ENCODE assay signal across 22 cellular contexts in genomic region chr4:173056271-173056670, GRCh38.
"Had no signal": no experiment of that assay in that cellular context is flagged by ENCODE, and none has a peak within 500 bp of the region (broad histone marks: within the 10 kb centered on the region; RNA-seq: fewer than 3 reads in every experiment).

No MANE protein-coding gene starts in this region.

- H3K9me3 ChIP-seq: heart left ventricle, lower lobe of right lung, prostate gland, spleen, suprapubic skin, tibial nerve had no signal

- H3K4me1 ChIP-seq: lower lobe of right lung, prostate gland, spleen, suprapubic skin had no signal

- H2AFZ ChIP-seq: neural progenitor cell had no signal

- ATAC-seq: activated CD8-positive, alpha-beta memory T cell treated with anti-CD3 and anti-CD28 coated beads, Interleukin-2, amount 10 ng/mL, durations not matched to agents 7 days and 5 days; activated CD8-positive, alpha-beta T cell treated with anti-CD3 and anti-CD28 coated beads for 36 hours; activated naive CD8-positive, alpha-beta T cell treated with anti-CD3 and anti-CD28 coated beads, Interleukin-2, amount 50 U/mL, for 24 hours; heart left ventricle; lower lobe of right lung; naive thymus-derived CD8-positive, alpha-beta T cell had no signal

- H3K4me2 ChIP-seq: neural progenitor cell had no signal

- H3K4me1 Mint-ChIP-seq: activated CD8-positive, alpha-beta memory T cell treated with anti-CD3 and anti-CD28 coated beads, Interleukin-2, amount 10 ng/mL, durations not matched to agents 7 days and 5 days; activated naive CD8-positive, alpha-beta T cell treated with anti-CD3 and anti-CD28 coated beads, Interleukin-2, amount 50 U/mL, for 24 hours; naive thymus-derived CD8-positive, alpha-beta T cell had no signal

- H3K4me3 ChIP-seq: cardiac muscle cell, heart left ventricle, lower lobe of right lung, neural progenitor cell, prostate gland, spleen, suprapubic skin, tibial nerve had no signal

- H3K36me3 Mint-ChIP-seq: activated CD8-positive, alpha-beta memory T cell treated with anti-CD3 and anti-CD28 coated beads, Interleukin-2, amount 10 ng/mL, durations not matched to agents 7 days and 5 days; mesothelial cell of epicardium; naive thymus-derived CD8-positive, alpha-beta T cell; neural progenitor cell had no signal

- H3K4me3 Mint-ChIP-seq: activated CD8-positive, alpha-beta memory T cell treated with anti-CD3 and anti-CD28 coated beads, Interleukin-2, amount 10 ng/mL, durations not matched to agents 7 days and 5 days; activated CD8-positive, alpha-beta T cell treated with anti-CD3 and anti-CD28 coated beads for 36 hours; activated naive CD8-positive, alpha-beta T cell treated with anti-CD3 and anti-CD28 coated beads, Interleukin-2, amount 50 U/mL, for 24 hours; activated T-helper 1 cell treated with anti-CD3 and anti-CD28 coated beads, Interleukin-12 subunit alpha, Interleukin-12 subunit beta, Interleukin-2, Interleukin-4 antibody, amounts not matched to agents 30 ng/mL and 10 ng/mL and 1 ng/mL, durations not matched to agents 14 hours and 24 hours and 36 hours; mesothelial cell of epicardium; naive thymus-derived CD8-positive, alpha-beta T cell; neural progenitor cell; stimulated activated naive CD8-positive, alpha-beta T cell treated with anti-CD3 and anti-CD28 coated beads, Interleukin-15, Interleukin-2, amounts not matched to agents 100 ng/mL and 50 ng/mL, for 24 hours; T-helper 1 cell treated with Interleukin-12 subunit alpha and Interleukin-12 subunit beta and Interleukin-4 antibody, amounts not matched to agents 30 μg/mL and 1 μg/mL, for 36 hours had no signal

- H3K27ac ChIP-seq: cardiac muscle cell, lower lobe of right lung, neural progenitor cell, prostate gland, spleen, suprapubic skin, tibial nerve had no signal

- H3K27ac Mint-ChIP-seq: activated CD8-positive, alpha-beta memory T cell treated with anti-CD3 and anti-CD28 coated beads, Interleukin-2, amount 10 ng/mL, durations not matched to agents 7 days and 5 days; activated CD8-positive, alpha-beta T cell treated with anti-CD3 and anti-CD28 coated beads for 36 hours; activated naive CD8-positive, alpha-beta T cell treated with anti-CD3 and anti-CD28 coated beads, Interleukin-2, amount 50 U/mL, for 24 hours; activated T-helper 1 cell treated with anti-CD3 and anti-CD28 coated beads, Interleukin-12 subunit alpha, Interleukin-12 subunit beta, Interleukin-2, Interleukin-4 antibody, amounts not matched to agents 30 ng/mL and 10 ng/mL and 1 ng/mL, durations not matched to agents 14 hours and 24 hours and 36 hours; mesothelial cell of epicardium; naive thymus-derived CD8-positive, alpha-beta T cell; neural progenitor cell; stimulated activated naive CD8-positive, alpha-beta T cell treated with anti-CD3 and anti-CD28 coated beads, Interleukin-15, Interleukin-2, amounts not matched to agents 100 ng/mL and 50 ng/mL, for 24 hours; T-helper 1 cell treated with Interleukin-12 subunit alpha and Interleukin-12 subunit beta and Interleukin-4 antibody, amounts not matched to agents 30 μg/mL and 1 μg/mL, for 36 hours had no signal

- H3K9ac ChIP-seq: neural progenitor cell had no signal

- H3K36me3 ChIP-seq: cardiac muscle cell, heart left ventricle, lower lobe of right lung, neural progenitor cell, prostate gland, spleen, suprapubic skin, tibial nerve had no signal

- H3K27me3 Mint-ChIP-seq: activated naive CD8-positive, alpha-beta T cell treated with anti-CD3 and anti-CD28 coated beads, Interleukin-2, amount 50 U/mL, for 24 hours; stimulated activated naive CD8-positive, alpha-beta T cell treated with anti-CD3 and anti-CD28 coated beads, Interleukin-15, Interleukin-2, amounts not matched to agents 100 ng/mL and 50 ng/mL, for 24 hours had no signal

- H3K9me3 Mint-ChIP-seq: activated CD8-positive, alpha-beta T cell treated with anti-CD3 and anti-CD28 coated beads for 36 hours; activated naive CD8-positive, alpha-beta T cell treated with anti-CD3 and anti-CD28 coated beads, Interleukin-2, amount 50 U/mL, for 24 hours; activated T-helper 1 cell treated with anti-CD3 and anti-CD28 coated beads, Interleukin-12 subunit alpha, Interleukin-12 subunit beta, Interleukin-2, Interleukin-4 antibody, amounts not matched to agents 30 ng/mL and 10 ng/mL and 1 ng/mL, durations not matched to agents 14 hours and 24 hours and 36 hours; mesothelial cell of epicardium; naive thymus-derived CD8-positive, alpha-beta T cell; neural progenitor cell; stimulated activated naive CD8-positive, alpha-beta T cell treated with anti-CD3 and anti-CD28 coated beads, Interleukin-15, Interleukin-2, amounts not matched to agents 100 ng/mL and 50 ng/mL, for 24 hours; T-helper 1 cell treated with Interleukin-12 subunit alpha and Interleukin-12 subunit beta and Interleukin-4 antibody, amounts not matched to agents 30 μg/mL and 1 μg/mL, for 36 hours had no signal

- H3K27me3 ChIP-seq: cardiac muscle cell, heart left ventricle, neural progenitor cell, spleen, suprapubic skin, tibial nerve had no signal

- DNase-seq: activated CD4-positive, alpha-beta T cell treated with anti-CD3 and anti-CD28 coated beads for 48 hours; activated CD4-positive, CD25-positive, alpha-beta regulatory T cell; activated CD8-positive, alpha-beta memory T cell treated with anti-CD3 and anti-CD28 coated beads, Interleukin-2, amount 10 ng/mL, durations not matched to agents 7 days and 5 days; activated CD8-positive, alpha-beta T cell treated with anti-CD3 and anti-CD28 coated beads for 36 hours; activated gamma-delta T cell; activated naive CD4-positive, alpha-beta T cell treated with anti-CD3 and anti-CD28 coated beads, Interleukin-2, amount 50 U/mL, for 16 hours; activated naive CD8-positive, alpha-beta T cell treated with anti-CD3 and anti-CD28 coated beads, Interleukin-2, amount 50 U/mL, for 24 hours; activated T-cell treated with anti-CD3 and anti-CD28 coated beads for 4 hours; heart left ventricle; lower lobe of right lung; naive thymus-derived CD8-positive, alpha-beta T cell; spleen; stimulated activated CD4-positive, alpha-beta T cell treated with anti-CD3 and anti-CD28 coated beads, Interleukin-4, amount 100 ng/mL, for 24 hours had no signal
